In genomic region chr16:68717684-68718083, GRCh38 we compare ENCODE assay signal across 12 cellular contexts. TPM values are rescaled to one million over a fixed set of nuclear protein-coding genes. Genes with fewer than 3 reads are reported as not detected.
"Had no signal": no experiment of that assay in that cellular context is flagged by ENCODE, and none has a peak within 500 bp of the region (broad histone marks: within the 10 kb centered on the region; RNA-seq: fewer than 3 reads in every experiment).

No MANE protein-coding gene starts in this region.

- H3K27ac ChIP-seq: GM23248 had no signal

- DNase-seq: GM23248, GOT3, H7, H9, HCEC 1CT, HFFc6 had no signal

- H3K4me3 ChIP-seq: GM23248, GM23338, HAP-1 had no signal

- H3K4me1 ChIP-seq: HAP-1 had no signal

- H2AFZ ChIP-seq: GM23248, GM23338 had no signal

- H3K9me3 ChIP-seq: HAP-1 had no signal

- H3K9ac ChIP-seq: GM23248 had no signal

- ATAC-seq: GM23338, HCT116 had no signal

- FAIRE-seq: H1, H54 had no signal

- H3K36me3 ChIP-seq: HAP-1 had no signal

- H3K4me2 ChIP-seq: GM23338 had no signal

RNA-seq across cellular contexts. Expression of gene CDH1, which starts 19.4 kb away (rescaled TPM):
- total RNA-seq: GM23248, H4 had no signal
